In genomic region chr7:868189-868486, GRCh38 we compare ENCODE assay signal across 1 cellular context.
TF ChIP-seq lines count a peak whose summit lies in the region.

No MANE protein-coding gene starts in this region.

TF ChIP-seq in SK-N-SH, 30 proteins besides CTCF, POLR2A, EP300 and RAD21:
- TF ChIP-seq EZH2phosphoT487 (IDR thresholded peaks at IDR 0.05; ENCODE audit: borderline replicate concordance, low read depth) (no peak), RFX5 (IDR thresholded peaks at IDR 0.05; ENCODE audit: low read length) (no peak), FOXJ3 (CRISPR knock-in tag; IDR thresholded peaks at IDR 0.05) (peak; percentile 90), MEF2A (IDR thresholded peaks at IDR 0.05; ENCODE audit: borderline replicate concordance, low read depth) (no peak), RCOR1 (IDR thresholded peaks at IDR 0.05; ENCODE audit: low read length) (0 out of 2 replicates have a peak, but pooled peaks have one; percentile 27), POLR2AphosphoS5 (IDR thresholded peaks at IDR 0.05; ENCODE audit: low read depth, low read length) (no peak), CHD2 (IDR thresholded peaks at IDR 0.05; ENCODE audit: low read length, partially characterized antibody) (peak; percentile 68), REST (IDR thresholded peaks at IDR 0.05; ENCODE audit: low read depth, low read length) (no peak), GATA2 (CRISPR knock-in tag; IDR thresholded peaks at IDR 0.05) (no peak; the same call in 1 of the 2 replicates), NRF1 (IDR thresholded peaks at IDR 0.05; ENCODE audit: low read depth, low read length) (no peak), ELF1 (IDR thresholded peaks at IDR 0.05) (no peak)
- TF ChIP-seq, protein P1, sequence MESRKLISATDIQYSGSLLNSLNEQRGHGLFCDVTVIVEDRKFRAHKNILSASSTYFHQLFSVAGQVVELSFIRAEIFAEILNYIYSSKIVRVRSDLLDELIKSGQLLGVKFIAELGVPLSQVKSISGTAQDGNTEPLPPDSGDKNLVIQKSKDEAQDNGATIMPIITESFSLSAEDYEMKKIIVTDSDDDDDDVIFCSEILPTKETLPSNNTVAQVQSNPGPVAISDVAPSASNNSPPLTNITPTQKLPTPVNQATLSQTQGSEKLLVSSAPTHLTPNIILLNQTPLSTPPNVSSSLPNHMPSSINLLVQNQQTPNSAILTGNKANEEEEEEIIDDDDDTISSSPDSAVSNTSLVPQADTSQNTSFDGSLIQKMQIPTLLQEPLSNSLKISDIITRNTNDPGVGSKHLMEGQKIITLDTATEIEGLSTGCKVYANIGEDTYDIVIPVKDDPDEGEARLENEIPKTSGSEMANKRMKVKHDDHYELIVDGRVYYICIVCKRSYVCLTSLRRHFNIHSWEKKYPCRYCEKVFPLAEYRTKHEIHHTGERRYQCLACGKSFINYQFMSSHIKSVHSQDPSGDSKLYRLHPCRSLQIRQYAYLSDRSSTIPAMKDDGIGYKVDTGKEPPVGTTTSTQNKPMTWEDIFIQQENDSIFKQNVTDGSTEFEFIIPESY (IDR thresholded peaks at IDR 0.05; ENCODE audit: borderline replicate concordance, low read depth): no peak
- TF ChIP-seq, protein P2, sequence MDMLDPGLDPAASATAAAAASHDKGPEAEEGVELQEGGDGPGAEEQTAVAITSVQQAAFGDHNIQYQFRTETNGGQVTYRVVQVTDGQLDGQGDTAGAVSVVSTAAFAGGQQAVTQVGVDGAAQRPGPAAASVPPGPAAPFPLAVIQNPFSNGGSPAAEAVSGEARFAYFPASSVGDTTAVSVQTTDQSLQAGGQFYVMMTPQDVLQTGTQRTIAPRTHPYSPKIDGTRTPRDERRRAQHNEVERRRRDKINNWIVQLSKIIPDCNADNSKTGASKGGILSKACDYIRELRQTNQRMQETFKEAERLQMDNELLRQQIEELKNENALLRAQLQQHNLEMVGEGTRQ (IDR thresholded peaks at IDR 0.05; ENCODE audit: borderline replicate concordance, low read depth, low read length): 0 out of 2 replicates have a peak, but pooled peaks have one; percentile 15
